Comparison of ENCODE assay signal across 36 cellular contexts in genomic region chr19:1698636-1699035, GRCh38. TPM values are rescaled to one million over a fixed set of nuclear protein-coding genes. Genes with fewer than 3 reads are reported as not detected.
"Had no signal": no experiment of that assay in that cellular context is flagged by ENCODE, and none has a peak within 500 bp of the region (broad histone marks: within the 10 kb centered on the region; RNA-seq: fewer than 3 reads in every experiment).

No MANE protein-coding gene starts in this region.

- H3K27ac ChIP-seq: body of pancreas, colonic mucosa, epithelial cell of prostate, esophagus squamous epithelium, gastroesophageal sphincter, heart right ventricle had no signal

- H3K27ac Mint-ChIP-seq: activated CD4-positive, alpha-beta memory T cell treated with anti-CD3 and anti-CD28 coated beads for 36 hours; activated CD4-positive, alpha-beta T cell treated with anti-CD3 and anti-CD28 coated beads for 36 hours; activated CD4-positive, alpha-beta T cell treated with anti-CD3 and anti-CD28 coated beads, Interleukin-2, amount 10 ng/mL, durations not matched to agents 24 days and 14 days; activated CD8-positive, alpha-beta memory T cell treated with anti-CD3 and anti-CD28 coated beads, Interleukin-2, amount 10 ng/mL, durations not matched to agents 7 days and 5 days; activated CD8-positive, alpha-beta T cell treated with anti-CD3 and anti-CD28 coated beads, Interleukin-2, amount 10 ng/mL, durations not matched to agents 7 days and 5 days; activated naive CD4-positive, alpha-beta T cell treated with anti-CD3 and anti-CD28 coated beads, Interleukin-2, amount 10 ng/mL, durations not matched to agents 7 days and 5 days; activated naive CD4-positive, alpha-beta T cell treated with anti-CD3 and anti-CD28 coated beads, Interleukin-2, amount 50 U/mL, for 72 hours; activated naive CD8-positive, alpha-beta T cell treated with anti-CD3 and anti-CD28 coated beads, Interleukin-2, amount 10 ng/mL, durations not matched to agents 7 days and 5 days; activated T-helper 1 cell treated with anti-CD3 and anti-CD28 coated beads, Interleukin-12 subunit alpha, Interleukin-12 subunit beta, Interleukin-2, Interleukin-4 antibody, amounts not matched to agents 30 ng/mL and 10 ng/mL and 1 ng/mL, durations not matched to agents 14 hours and 24 hours and 36 hours; activated T-helper 2 cell treated with anti-CD3 and anti-CD28 coated beads, Interferon-gamma antibody, Interleukin-2, Interleukin-4, amounts not matched to agents 10 μg/mL and 5 μg/mL and 100 μg/mL, durations not matched to agents 14 hours and 24 hours and 36 hours had no signal

- FAIRE-seq: endometrium, endothelial cell of umbilical vein had no signal

- H3K4me3 ChIP-seq: body of pancreas, colonic mucosa, esophagus squamous epithelium, gastroesophageal sphincter, heart right ventricle had no signal

- H3K4me1 ChIP-seq: colonic mucosa, gastroesophageal sphincter, heart right ventricle had no signal

- DNase-seq: activated CD4-positive, alpha-beta memory T cell treated with anti-CD3 and anti-CD28 coated beads for 36 hours; activated CD4-positive, alpha-beta T cell treated with anti-CD3 and anti-CD28 coated beads for 36 hours; activated CD4-positive, alpha-beta T cell treated with anti-CD3 and anti-CD28 coated beads, Interleukin-2, amount 10 ng/mL, durations not matched to agents 24 days and 14 days; activated CD4-positive, CD25-positive, alpha-beta regulatory T cell; activated CD4-positive, CD25-positive, alpha-beta regulatory T cell treated with anti-CD3 and anti-CD28 coated beads, Interleukin-2, amount 50 U/mL, for 72 hours; activated CD8-positive, alpha-beta memory T cell treated with anti-CD3 and anti-CD28 coated beads, Interleukin-2, amount 10 ng/mL, durations not matched to agents 7 days and 5 days; activated CD8-positive, alpha-beta memory T cell treated with anti-CD3 and anti-CD28 coated beads, Interleukin-2, amount 50 U/mL, for 4 hours; activated CD8-positive, alpha-beta T cell treated with anti-CD3 and anti-CD28 coated beads, Interleukin-2, amount 10 ng/mL, durations not matched to agents 7 days and 5 days; activated gamma-delta T cell; activated naive CD4-positive, alpha-beta T cell; activated naive CD4-positive, alpha-beta T cell treated with anti-CD3 and anti-CD28 coated beads, Interleukin-2, amount 10 ng/mL, durations not matched to agents 7 days and 5 days; activated naive CD8-positive, alpha-beta T cell treated with anti-CD3 and anti-CD28 coated beads, Interleukin-2, amount 10 ng/mL, durations not matched to agents 7 days and 5 days; activated T-cell treated with anti-CD3 and anti-CD28 coated beads, Interleukin-2, amount 50 U/mL, for 1 hour; activated T-cell treated with anti-CD3 and anti-CD28 coated beads, Interleukin-2, amount 50 U/mL, for 48 hours; body of pancreas; central memory CD4-positive, alpha-beta T cell; cerebellar nuclear complex; colonic mucosa; effector CD8-positive, alpha-beta T cell; esophagus squamous epithelium; foreskin melanocyte; heart right ventricle; T-helper 2 cell had no signal

- H3K36me3 Mint-ChIP-seq: activated CD4-positive, alpha-beta memory T cell treated with anti-CD3 and anti-CD28 coated beads for 36 hours; activated CD8-positive, alpha-beta memory T cell treated with anti-CD3 and anti-CD28 coated beads, Interleukin-2, amount 10 ng/mL, durations not matched to agents 7 days and 5 days; activated naive CD4-positive, alpha-beta T cell treated with anti-CD3 and anti-CD28 coated beads, Interleukin-2, amount 10 ng/mL, durations not matched to agents 7 days and 5 days; activated naive CD8-positive, alpha-beta T cell treated with anti-CD3 and anti-CD28 coated beads, Interleukin-2, amount 10 ng/mL, durations not matched to agents 7 days and 5 days had no signal

- H3K36me3 ChIP-seq: colonic mucosa, esophagus squamous epithelium, gastroesophageal sphincter, heart right ventricle had no signal

- H3K4me3 Mint-ChIP-seq: activated CD4-positive, alpha-beta memory T cell treated with anti-CD3 and anti-CD28 coated beads for 36 hours; activated CD4-positive, alpha-beta T cell treated with anti-CD3 and anti-CD28 coated beads for 36 hours; activated CD4-positive, alpha-beta T cell treated with anti-CD3 and anti-CD28 coated beads, Interleukin-2, amount 10 ng/mL, durations not matched to agents 24 days and 14 days; activated CD8-positive, alpha-beta memory T cell treated with anti-CD3 and anti-CD28 coated beads, Interleukin-2, amount 10 ng/mL, durations not matched to agents 7 days and 5 days; activated CD8-positive, alpha-beta T cell treated with anti-CD3 and anti-CD28 coated beads, Interleukin-2, amount 10 ng/mL, durations not matched to agents 7 days and 5 days; activated naive CD4-positive, alpha-beta T cell treated with anti-CD3 and anti-CD28 coated beads, Interleukin-2, amount 10 ng/mL, durations not matched to agents 7 days and 5 days; activated naive CD8-positive, alpha-beta T cell treated with anti-CD3 and anti-CD28 coated beads, Interleukin-2, amount 10 ng/mL, durations not matched to agents 7 days and 5 days; activated T-helper 1 cell treated with anti-CD3 and anti-CD28 coated beads, Interleukin-12 subunit alpha, Interleukin-12 subunit beta, Interleukin-2, Interleukin-4 antibody, amounts not matched to agents 30 ng/mL and 10 ng/mL and 1 ng/mL, durations not matched to agents 14 hours and 24 hours and 36 hours had no signal

- ATAC-seq: activated CD4-positive, alpha-beta T cell treated with anti-CD3 and anti-CD28 coated beads for 36 hours; activated CD8-positive, alpha-beta memory T cell treated with anti-CD3 and anti-CD28 coated beads, Interleukin-2, amount 10 ng/mL, durations not matched to agents 7 days and 5 days; activated CD8-positive, alpha-beta T cell treated with anti-CD3 and anti-CD28 coated beads, Interleukin-2, amount 10 ng/mL, durations not matched to agents 7 days and 5 days; activated naive CD4-positive, alpha-beta T cell treated with anti-CD3 and anti-CD28 coated beads, Interleukin-2, amount 50 U/mL, for 72 hours; body of pancreas; gastroesophageal sphincter; heart right ventricle had no signal

- H3K9me3 ChIP-seq: colonic mucosa had no signal

RNA-seq across cellular contexts. Expression of gene ONECUT3, which starts 54.7 kb away (rescaled TPM):
- total RNA-seq: activated CD4-positive, alpha-beta memory T cell treated with anti-CD3 and anti-CD28 coated beads for 36 hours; activated CD4-positive, alpha-beta T cell treated with anti-CD3 and anti-CD28 coated beads for 36 hours; activated CD4-positive, alpha-beta T cell treated with anti-CD3 and anti-CD28 coated beads, Interleukin-2, amount 10 ng/mL, durations not matched to agents 24 days and 14 days; activated CD8-positive, alpha-beta memory T cell treated with anti-CD3 and anti-CD28 coated beads for 36 hours; activated CD8-positive, alpha-beta memory T cell treated with anti-CD3 and anti-CD28 coated beads, Interleukin-2, amount 10 ng/mL, durations not matched to agents 7 days and 5 days; activated CD8-positive, alpha-beta T cell treated with anti-CD3 and anti-CD28 coated beads, Interleukin-2, amount 10 ng/mL, durations not matched to agents 7 days and 5 days; activated naive CD4-positive, alpha-beta T cell treated with anti-CD3 and anti-CD28 coated beads, Interleukin-2, amount 50 U/mL, for 72 hours; activated naive CD8-positive, alpha-beta T cell treated with anti-CD3 and anti-CD28 coated beads, Interleukin-2, amount 10 ng/mL, durations not matched to agents 7 days and 5 days; activated T-helper 1 cell treated with anti-CD3 and anti-CD28 coated beads, Interleukin-12 subunit alpha, Interleukin-12 subunit beta, Interleukin-2, Interleukin-4 antibody, amounts not matched to agents 30 ng/mL and 10 ng/mL and 1 ng/mL, durations not matched to agents 14 hours and 24 hours and 36 hours; activated T-helper 2 cell treated with anti-CD3 and anti-CD28 coated beads, Interferon-gamma antibody, Interleukin-2, Interleukin-4, amounts not matched to agents 10 μg/mL and 5 μg/mL and 100 μg/mL, durations not matched to agents 14 hours and 24 hours and 36 hours; dermis microvascular lymphatic vessel endothelial cell; endothelial cell of umbilical vein; esophagus squamous epithelium; fibroblast of lung; fibroblast of villous mesenchyme; glomerular endothelial cell; heart right ventricle; T-helper 1 cell treated with Interleukin-12 subunit alpha and Interleukin-12 subunit beta and Interleukin-4 antibody, amounts not matched to agents 30 ng/mL and 1 ng/mL, for 36 hours had no signal
- polyA plus RNA-seq: endothelial cell of umbilical vein, fibroblast of lung, heart right ventricle had no signal
